In genomic region chr14:21097616-21098133, GRCh38 we compare ENCODE assay signal across 8 cellular contexts. TPM values are rescaled to one million over a fixed set of nuclear protein-coding genes. Genes with fewer than 3 reads are reported as not detected.
DNase-seq lines count a peak whose midpoint lies in the region; TF ChIP-seq lines count a peak whose summit lies in the region.

No MANE protein-coding gene starts in this region.

- H3K18ac ChIP-seq in neuronal stem cell (ENCODE audit: low read length), result peak overlapping the region; percentile 5

- no peak overlapping the region for H4K91ac ChIP-seq in neuronal stem cell (ENCODE audit: low read depth, low read length, poor library complexity)

- POLR2A ChIA-PET in PC-9 (lab: Charles Lee; ENCODE audit: unreplicated experiment), result no interaction called here

- peak overlapping the region; percentile 51 for H2BK120ac ChIP-seq in neuronal stem cell (ENCODE audit: low read depth, low read length)

- H3K36me3 ChIP-seq in NT2/D1 (ENCODE audit: insufficient read depth, insufficient read length, low read length) (peaks cover 10% of the 10 kb centered on the region), neuronal stem cell (replicated peaks in 1 of 2; ENCODE audit: control insufficient read depth in 2 of 2, insufficient read depth in 2 of 2, low read length in 2 of 2) (peaks cover 8 to 12% of the 10 kb centered on the region in 2 donors), PC-9 (ENCODE audit: low read depth) (no peaks in the 10 kb centered on the region)

- H2BK12ac ChIP-seq in neuronal stem cell (ENCODE audit: low read length), result no peak overlapping the region

- TF ChIP-seq CTCF in epithelial cell of proximal tubule (conservative IDR thresholded peaks at IDR 0.05; ENCODE audit: low read depth, low read length) (no peak), PC-9 (conservative IDR thresholded peaks at IDR 0.05) (no peak)

- H3K23ac ChIP-seq in neuronal stem cell (ENCODE audit: low read depth, low read length, poor library complexity), result no peak overlapping the region

- H3K79me1 ChIP-seq in neuronal stem cell (ENCODE audit: low read depth, low read length), result peaks cover 4% of the 10 kb centered on the region

- no peak overlapping the region for H2BK15ac ChIP-seq in neuronal stem cell (ENCODE audit: low read length)

- no peaks in the 10 kb centered on the region for H4K20me1 ChIP-seq in PC-9 (ENCODE audit: insufficient read depth)

- intact Hi-C loops in posterior vena cava (cut with DNase I) (no loop called here), PC-9 (cut with micrococcal nuclease; ENCODE audit: unreplicated experiment) (no loop called here)

- DNase-seq in COR-L47 (lab: John Stamatoyannopoulos, UW) (peak; percentile 47), NT2/D1 (ENCODE audit: low read depth, low spot score) (no peak), epithelial cell of proximal tubule (ENCODE audit: low read depth) (no peak), neuronal stem cell (ENCODE audit: low spot score) (no peak), AG20443 (ENCODE audit: low spot score) (no peak), posterior vena cava (ENCODE audit: low spot score) (no peak), GOT3 (lab: John Stamatoyannopoulos, UW) (no peak), PC-9 (no peak)

- H3K27me3 ChIP-seq in NT2/D1 (ENCODE audit: insufficient read depth, insufficient read length), result no peaks in the 10 kb centered on the region
- H3K27me3 ChIP-seq in neuronal stem cell (ENCODE audit: control insufficient read depth in 3 of 3, insufficient read depth in 3 of 3, low read depth in 1 of 3, low read length in 3 of 3), result no peaks in the 10 kb centered on the region
- no peaks in the 10 kb centered on the region for H3K27me3 ChIP-seq in PC-9 (ENCODE audit: insufficient read depth, low read depth)

- peak overlapping the region; percentile 0 for H2AK5ac ChIP-seq in neuronal stem cell (ENCODE audit: low read depth, low read length)

- H2BK5ac ChIP-seq in neuronal stem cell (ENCODE audit: low read length), result peak overlapping the region; percentile 91

- H3K4me1 ChIP-seq in NT2/D1 (ENCODE audit: insufficient read depth, insufficient read length), result peaks cover 18% of the 10 kb centered on the region
- peaks cover 38 to 52% of the 10 kb centered on the region in 2 donors for H3K4me1 ChIP-seq in neuronal stem cell (ENCODE audit: control insufficient read depth in 2 of 2, insufficient read depth in 1 of 2, low read depth in 1 of 2, low read length in 2 of 2)
- peaks cover 25% of the 10 kb centered on the region for H3K4me1 ChIP-seq in PC-9 (replicated peaks; ENCODE audit: insufficient read depth)

- H3K9ac ChIP-seq in NT2/D1 (ENCODE audit: insufficient read length, low read depth), result peak overlapping the region; percentile 67
- H3K9ac ChIP-seq in neuronal stem cell (ENCODE audit: low read depth, low read length, poor library complexity), result peak overlapping the region; percentile 82

- 0 out of 2 replicates have a peak, but pooled peaks cover 4% of the 10 kb centered on the region for H3K79me2 ChIP-seq in PC-9 (ENCODE audit: low read depth)

- H3K4me2 ChIP-seq in neuronal stem cell (ENCODE audit: insufficient read depth, low read length, poor library complexity, severe bottlenecking), result peak overlapping the region; percentile 59
- no peak overlapping the region for H3K4me2 ChIP-seq in PC-9

- H3K9me2 ChIP-seq in PC-9 (ENCODE audit: insufficient read depth), result no peaks in the 10 kb centered on the region

- BruUV-seq in PC-9 (replicated peaks; lab: Mats Ljungman, UMichigan), result no TSS peak

- H4K8ac ChIP-seq in neuronal stem cell (ENCODE audit: low read depth, low read length), result no peak overlapping the region

- no peak overlapping the region for H2AFZ ChIP-seq in neuronal stem cell (ENCODE audit: low read length)
- H2AFZ ChIP-seq in PC-9, result no peak overlapping the region

- H3K9me3 ChIP-seq in NT2/D1 (ENCODE audit: insufficient read depth, low read length) (no peaks in the 10 kb centered on the region), neuronal stem cell (replicated peaks in 1 of 2; ENCODE audit: control insufficient read depth in 2 of 2, insufficient read depth in 1 of 2, low read depth in 1 of 2, low read length in 2 of 2) (no peaks in the 10 kb centered on the region), PC-9 (ENCODE audit: insufficient read depth, low read depth) (no peaks in the 10 kb centered on the region)

- H3K4me3 ChIP-seq in NT2/D1 (ENCODE audit: insufficient read length, low read depth), result peak overlapping the region; percentile 27
- peak overlapping the region; percentile 37 for H3K4me3 ChIP-seq in epithelial cell of proximal tubule (ENCODE audit: low read depth, low read length)
- peak overlapping the region; percentile 57 to 84 for H3K4me3 ChIP-seq in neuronal stem cell (ENCODE audit: low read length in 2 of 2)
- H3K4me3 ChIP-seq in PC-9, result no peak overlapping the region

- H3K14ac ChIP-seq in neuronal stem cell (ENCODE audit: low read length), result no peak overlapping the region

- H3K27ac ChIP-seq in neuronal stem cell (replicated peaks; ENCODE audit: low read length), result peak overlapping the region; percentile 90
- no peak overlapping the region for H3K27ac ChIP-seq in PC-9

- CTCF ChIA-PET in PC-9 (lab: Charles Lee), result interaction anchor here (0.6 kb wide), 1 partner anchor 27 kb away, joined by 5 read pairs; no protein-coding TSS in a partner anchor

- no CpG with 5 or more reads among the region's 22 CpGs for WGBS in neuronal stem cell (ENCODE audit: extremely low coverage in 2 of 2, insufficient read length in 2 of 2, insufficient replicate concordance in 1 of 2), 2 donors

- H3K4ac ChIP-seq in neuronal stem cell (ENCODE audit: low read length), result no peak overlapping the region

- H3F3A ChIP-seq in PC-9 (ENCODE audit: insufficient read depth, low read depth), result peaks cover 14% of the 10 kb centered on the region; the same call in 1 of the 2 replicates

RNA-seq across cellular contexts. Expression of gene ZNF219, which starts 0.8 kb away (rescaled TPM):
- total RNA-seq in epithelial cell of proximal tubule (11.2 and 18.6 TPM in 2 replicates), posterior vena cava (10 to 100 TPM; 27.0 to 37.6 TPM), PC-9 (2021) (23.0 and 25.3 TPM in 2 replicates)
- polyA plus RNA-seq in neuronal stem cell (2013, experiment 1 of 2), result 197 TPM
- polyA plus RNA-seq in neuronal stem cell (2013, experiment 2 of 2), result 195 TPM

RNA-seq across cellular contexts. Expression of gene TMEM253, which starts 3.2 kb away (rescaled TPM):
- total RNA-seq in epithelial cell of proximal tubule (0.43 TPM in 1 of 2 replicates, not detected in the other), posterior vena cava (not detected), PC-9 (2021) (0.35 and 1.4 TPM in 2 replicates)
- 2.3 TPM for polyA plus RNA-seq in neuronal stem cell (2013, experiment 1 of 2)
- 2.2 TPM for polyA plus RNA-seq in neuronal stem cell (2013, experiment 2 of 2)

RNA-seq across cellular contexts. Expression of gene ARHGEF40, which starts 27.6 kb away (rescaled TPM):
- 24.2 and 42.7 TPM in 2 replicates for total RNA-seq in epithelial cell of proximal tubule
- polyA plus RNA-seq in neuronal stem cell (2013, experiment 1 of 2), result 34.7 TPM
- 34.1 TPM for polyA plus RNA-seq in neuronal stem cell (2013, experiment 2 of 2)
- total RNA-seq in posterior vena cava, result 10 to 100 TPM; 41.4 to 48.6 TPM
- total RNA-seq in PC-9 (2021), result 12.7 and 13.0 TPM in 2 replicates

RNA-seq across cellular contexts. Expression of gene RNASE8, which starts 40.1 kb away (rescaled TPM):
- total RNA-seq in epithelial cell of proximal tubule, result not detected in 2 replicates
- not detected for polyA plus RNA-seq in neuronal stem cell (2013, experiment 1 of 2)
- polyA plus RNA-seq in neuronal stem cell (2013, experiment 2 of 2), result not detected
- total RNA-seq in posterior vena cava, result not detected
- not detected in 2 replicates for total RNA-seq in PC-9 (2021)

RNA-seq across cellular contexts. Expression of gene RNASE7, which starts 55.5 kb away (rescaled TPM):
- 0.86 TPM in 1 of 2 replicates, not detected in the other for total RNA-seq in epithelial cell of proximal tubule
- polyA plus RNA-seq in neuronal stem cell (2013, experiment 1 of 2), result not detected
- polyA plus RNA-seq in neuronal stem cell (2013, experiment 2 of 2), result not detected
- not detected for total RNA-seq in posterior vena cava
- not detected in 2 replicates for total RNA-seq in PC-9 (2021)
